In the genomic region with DNA sequence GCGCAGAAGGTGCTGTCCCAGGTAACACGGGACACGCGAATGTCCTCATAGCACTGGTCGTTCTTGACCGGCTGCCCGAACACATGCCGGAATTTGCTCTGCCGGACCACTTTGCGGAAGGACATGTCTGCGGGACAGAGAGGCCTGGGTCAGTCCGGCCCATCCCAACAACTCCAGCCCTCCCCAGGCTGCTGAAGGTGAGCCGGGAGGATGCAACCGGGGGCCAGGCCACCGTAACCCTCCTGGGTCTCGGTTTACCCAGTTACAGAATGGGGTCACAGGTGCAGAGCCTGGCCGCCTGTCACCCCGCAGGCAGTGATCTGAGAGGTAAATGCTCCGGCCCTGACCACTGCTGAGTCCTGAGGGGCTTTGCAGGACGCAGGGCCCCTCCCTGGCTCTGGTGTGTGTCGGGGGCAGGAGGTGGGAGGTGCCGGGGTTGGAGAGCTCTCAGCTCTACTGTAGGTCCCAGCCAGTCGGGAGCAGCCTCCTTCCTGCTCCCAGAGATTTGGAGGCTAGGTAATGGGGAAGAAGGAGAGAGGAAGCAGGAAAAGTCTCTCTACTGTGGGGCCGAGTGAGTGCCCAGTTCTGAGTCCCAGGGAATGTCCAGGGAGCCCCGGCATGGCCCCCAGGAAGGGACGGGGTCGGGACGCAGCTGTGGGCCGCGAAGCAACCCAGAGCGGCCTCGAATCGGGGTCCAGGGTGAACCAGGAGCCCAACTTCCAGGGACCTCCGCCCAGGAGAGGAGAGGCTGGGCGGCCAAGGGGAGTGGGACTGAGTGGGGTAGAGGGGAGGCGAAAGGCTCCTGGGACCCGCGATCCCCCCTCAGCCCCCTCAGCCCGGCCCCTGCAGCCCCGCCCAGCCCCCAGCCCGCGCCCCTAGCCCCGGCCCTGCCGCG, we compare ENCODE assay signal across 9 cellular contexts. TPM values are rescaled to one million over a fixed set of nuclear protein-coding genes. Genes with fewer than 3 reads are reported as not detected.
DNase-seq lines count a peak whose midpoint lies in the region; ATAC-seq and TF ChIP-seq lines count a peak whose summit lies in the region.
"Had no signal": no experiment of that assay in that cellular context is flagged by ENCODE, and none has a peak within 500 bp of the region (broad histone marks: within the 10 kb centered on the region; RNA-seq: fewer than 3 reads in every experiment).

No MANE protein-coding gene starts in this region.

- H3K9ac ChIP-seq in fibroblast of lung (ENCODE audit: insufficient read depth, low read length) (peak overlapping the region; percentile 76), rectal smooth muscle tissue (ENCODE audit: low read length) (peak overlapping the region; percentile 45)

- TF ChIP-seq CTCF in GM06990 (IDR thresholded peaks at IDR 0.05; ENCODE audit: insufficient read depth, low read length, poor library complexity, severe bottlenecking) (no peak), RWPE2 (IDR thresholded peaks at IDR 0.05; ENCODE audit: poor library complexity, severe bottlenecking) (no peak), fibroblast of lung (conservative IDR thresholded peaks at IDR 0.05 in 1 of 2, IDR thresholded peaks at IDR 0.05 in 1 of 2; ENCODE audit: low read depth in 1 of 2, low read length in 2 of 2) (no peak)

- peaks cover 11% of the 10 kb centered on the region for H3K79me2 ChIP-seq in fibroblast of lung (ENCODE audit: control insufficient read depth, insufficient read depth, low read length)

- no peak overlapping the region for H2AFZ ChIP-seq in fibroblast of lung (ENCODE audit: low read length)

- DNase-seq in GM06990 (ENCODE audit: extremely low read depth, insufficient read length) (no peak), RWPE2 (ENCODE audit: low spot score) (peak; percentile 57), fibroblast of lung (ENCODE audit: low read depth in 2 of 2) (no peak), NCI-H2196 treated with DMSO at 0.1 percent for 48 hours (lab: John Stamatoyannopoulos, UW; ENCODE audit: unreplicated experiment) (no peak), hypothalamus (lab: John Stamatoyannopoulos, UW) (no peak)
- DNase-seq in stimulated activated CD4-positive, alpha-beta T cell treated with anti-CD3 and anti-CD28 coated beads, Interleukin-4, amount 100 ng/mL, for 24 hours = no peak

- H3K4me3 ChIP-seq in GM06990 (replicated peaks; ENCODE audit: low read depth, low read length) = peak overlapping the region; percentile 53
- peak overlapping the region; percentile 57 for H3K4me3 ChIP-seq in RWPE2 (ENCODE audit: severe bottlenecking)
- H3K4me3 ChIP-seq in fibroblast of lung (replicated peaks in 1 of 4; ENCODE audit: control extremely low read depth in 1 of 4, insufficient read depth in 1 of 4, low read depth in 3 of 4, low read length in 4 of 4) = peak overlapping the region; percentile 75 to 91 (median 80)
- H3K4me3 ChIP-seq in rectal smooth muscle tissue (ENCODE audit: low read length) = peak overlapping the region; percentile 73

- peak; percentile 13 for ATAC-seq in RWPE2 (ENCODE audit: low read depth)
- no peak for ATAC-seq in HG03097 (IDR thresholded peaks at IDR 0.05; ENCODE audit: low FRiP score, unreplicated experiment)

- H3K36me3 ChIP-seq in GM06990 (ENCODE audit: control insufficient read depth, insufficient read depth, low read length) = peaks cover 3% of the 10 kb centered on the region; the same call in 1 of the 2 replicates
- H3K36me3 ChIP-seq in RWPE2 (ENCODE audit: low read depth) = peaks cover 12% of the 10 kb centered on the region
- H3K36me3 ChIP-seq in fibroblast of lung (ENCODE audit: control insufficient read depth, insufficient read depth, low read length) = peaks cover 14% of the 10 kb centered on the region
- peaks cover 1% of the 10 kb centered on the region for H3K36me3 ChIP-seq in rectal smooth muscle tissue (ENCODE audit: control insufficient read depth, insufficient read depth, low read length)

- no peaks in the 10 kb centered on the region for H4K20me1 ChIP-seq in fibroblast of lung (ENCODE audit: control insufficient read depth, extremely low read depth, insufficient read depth, low read length)

- H3K4me1 ChIP-seq in RWPE2 (ENCODE audit: insufficient read depth, poor library complexity, severe bottlenecking) (no peaks in the 10 kb centered on the region), fibroblast of lung (ENCODE audit: control insufficient read depth, extremely low read depth, insufficient read depth, low read length) (peaks cover 3% of the 10 kb centered on the region), rectal smooth muscle tissue (ENCODE audit: control insufficient read depth, insufficient read depth, low read length) (no peaks in the 10 kb centered on the region)

- H3K4me2 ChIP-seq in fibroblast of lung (ENCODE audit: extremely low read depth, insufficient read depth, low read length) = peak overlapping the region; percentile 90

- H3K27ac ChIP-seq in RWPE2 (ENCODE audit: poor library complexity, severe bottlenecking) = peak overlapping the region; percentile 66
- peak overlapping the region; percentile 76 for H3K27ac ChIP-seq in fibroblast of lung (ENCODE audit: insufficient read depth, low read length)
- peak overlapping the region; percentile 88 for H3K27ac ChIP-seq in rectal smooth muscle tissue (ENCODE audit: low read depth, low read length)

- no peaks in the 10 kb centered on the region for H3K27me3 ChIP-seq in GM06990 (replicated peaks; ENCODE audit: control insufficient read depth, insufficient read depth, low read length)
- no peaks in the 10 kb centered on the region for H3K27me3 ChIP-seq in RWPE2 (ENCODE audit: insufficient read depth, poor library complexity, severe bottlenecking)
- H3K27me3 ChIP-seq in fibroblast of lung (ENCODE audit: control insufficient read depth, insufficient read depth, low read length) = no peaks in the 10 kb centered on the region
- no peaks in the 10 kb centered on the region for H3K27me3 ChIP-seq in rectal smooth muscle tissue (ENCODE audit: control insufficient read depth, insufficient read depth, low read length)

- H3K9me3 ChIP-seq in RWPE2 (ENCODE audit: severe bottlenecking) (no peaks in the 10 kb centered on the region), fibroblast of lung (ENCODE audit: control insufficient read depth, insufficient read depth, low read depth, low read length) (no peaks in the 10 kb centered on the region)

RNA-seq across cellular contexts. Expression of a gene that starts 0.5 kb away (rescaled TPM):
- 88.1 and 112 TPM in 2 replicates for total RNA-seq in fibroblast of lung
- polyA plus RNA-seq in fibroblast of lung = 56.3 and 65.5 TPM in 2 replicates
- 81.0 and 122 TPM in 2 replicates for polyA plus RNA-seq in fibroblast of lung (2012)
- 87.5 and 101 TPM in 2 replicates for polyA minus RNA-seq in fibroblast of lung (ENCODE audit: low replicate concordance)

RNA-seq across cellular contexts. Expression of a gene that starts 5.3 kb away (rescaled TPM):
- under 0.01 and 0.17 TPM in 2 replicates for total RNA-seq in fibroblast of lung
- polyA plus RNA-seq in fibroblast of lung = 0.05 TPM in 1 of 2 replicates, not detected in the other
- polyA plus RNA-seq in fibroblast of lung (2012) = 0.15 and 0.36 TPM in 2 replicates
- 0.39 TPM in 1 of 2 replicates, not detected in the other for polyA minus RNA-seq in fibroblast of lung (ENCODE audit: low replicate concordance)
- total RNA-seq: NCI-H460 had no signal

RNA-seq across cellular contexts. Expression of a gene that starts 9.8 kb away (rescaled TPM):
- not detected in 2 replicates for total RNA-seq in fibroblast of lung
- not detected in 2 replicates for polyA plus RNA-seq in fibroblast of lung
- polyA plus RNA-seq in fibroblast of lung (2012) = not detected in 2 replicates
- not detected in 2 replicates for polyA minus RNA-seq in fibroblast of lung (ENCODE audit: low replicate concordance)
- total RNA-seq: NCI-H460 had no signal

RNA-seq across cellular contexts. Expression of a gene that starts 12.4 kb away (rescaled TPM):
- not detected in 2 replicates for total RNA-seq in fibroblast of lung
- not detected in 2 replicates for polyA plus RNA-seq in fibroblast of lung
- not detected in 2 replicates for polyA plus RNA-seq in fibroblast of lung (2012)
- not detected in 2 replicates for polyA minus RNA-seq in fibroblast of lung (ENCODE audit: low replicate concordance)

RNA-seq across cellular contexts. Expression of a gene that starts 14.5 kb away (rescaled TPM):
- 26.2 and 30.6 TPM in 2 replicates for total RNA-seq in fibroblast of lung
- 29.0 and 34.0 TPM in 2 replicates for polyA plus RNA-seq in fibroblast of lung
- polyA plus RNA-seq in fibroblast of lung (2012) = 31.3 and 44.0 TPM in 2 replicates
- polyA minus RNA-seq in fibroblast of lung (ENCODE audit: low replicate concordance) = 58.2 and 91.7 TPM in 2 replicates
